ENCODE assay signal across 18 cellular contexts in genomic region chr1:201291917-201292316, GRCh38. TPM values are rescaled to one million over a fixed set of nuclear protein-coding genes. Genes with fewer than 3 reads are reported as not detected.
"Had no signal": no experiment of that assay in that cellular context is flagged by ENCODE, and none has a peak within 500 bp of the region (broad histone marks: within the 10 kb centered on the region; RNA-seq: fewer than 3 reads in every experiment).

No MANE protein-coding gene starts in this region.

- H3K27ac Mint-ChIP-seq: activated naive CD8-positive, alpha-beta T cell treated with anti-CD3 and anti-CD28 coated beads for 36 hours; dendritic cell treated with granulocyte-macrophage colony-stimulating factor and Interleukin-4, amounts not matched to agents 40 ng/mL and 50 ng/mL, for 4 days; natural killer cell; stimulated activated memory B cell treated with anti-CD40 and anti-IgM and Interleukin-4, amounts not matched to agents 10 μg/mL and 1 μg/mL and 100 μg/mL, for 72 hours; T-helper 17 cell; WTC11 had no signal

- H3K27ac ChIP-seq: brain microvascular endothelial cell, neutrophil, tibial artery had no signal

- H3K36me3 ChIP-seq: brain microvascular endothelial cell, neutrophil, tibial artery had no signal

- H3K9me3 ChIP-seq: neutrophil, tibial artery had no signal

- H3K27me3 ChIP-seq: brain microvascular endothelial cell had no signal

- DNase-seq: activated CD4-positive, alpha-beta T cell treated with anti-CD3 and anti-CD28 coated beads for 48 hours; activated gamma-delta T cell treated with Interleukin-2 at 50 U/mL for 16 hours; activated naive CD8-positive, alpha-beta T cell treated with anti-CD3 and anti-CD28 coated beads for 36 hours; amygdala; brain microvascular endothelial cell; effector memory CD4-positive, alpha-beta T cell; hippocampal formation; kidney; left ventricle myocardium superior; mesenchymal stem cell; natural killer cell; stimulated activated CD4-positive, alpha-beta T cell treated with anti-CD3 and anti-CD28 coated beads, Interleukin-2, amount 100 ng/mL, for 48 hours; T-helper 17 cell; tibial artery had no signal

- H3K9me3 Mint-ChIP-seq: activated naive CD8-positive, alpha-beta T cell treated with anti-CD3 and anti-CD28 coated beads for 36 hours; dendritic cell treated with granulocyte-macrophage colony-stimulating factor and Interleukin-4, amounts not matched to agents 40 ng/mL and 50 ng/mL, for 4 days; natural killer cell; stimulated activated memory B cell treated with anti-CD40 and anti-IgM and Interleukin-4, amounts not matched to agents 10 μg/mL and 1 μg/mL and 100 μg/mL, for 72 hours; WTC11 had no signal

- H3K4me3 ChIP-seq: tibial artery had no signal

- H3K4me3 Mint-ChIP-seq: activated naive CD8-positive, alpha-beta T cell treated with anti-CD3 and anti-CD28 coated beads for 36 hours; dendritic cell treated with granulocyte-macrophage colony-stimulating factor and Interleukin-4, amounts not matched to agents 40 ng/mL and 50 ng/mL, for 4 days; natural killer cell; stimulated activated memory B cell treated with anti-CD40 and anti-IgM and Interleukin-4, amounts not matched to agents 10 μg/mL and 1 μg/mL and 100 μg/mL, for 72 hours; T-helper 17 cell; WTC11 had no signal

- H3K4me1 Mint-ChIP-seq: activated naive CD8-positive, alpha-beta T cell treated with anti-CD3 and anti-CD28 coated beads for 36 hours; natural killer cell; stimulated activated memory B cell treated with anti-CD40 and anti-IgM and Interleukin-4, amounts not matched to agents 10 μg/mL and 1 μg/mL and 100 μg/mL, for 72 hours had no signal

- H3K36me3 Mint-ChIP-seq: activated naive CD8-positive, alpha-beta T cell treated with anti-CD3 and anti-CD28 coated beads for 36 hours; natural killer cell; stimulated activated memory B cell treated with anti-CD40 and anti-IgM and Interleukin-4, amounts not matched to agents 10 μg/mL and 1 μg/mL and 100 μg/mL, for 72 hours; WTC11 had no signal

RNA-seq across cellular contexts. Expression of gene PKP1, which starts 8.6 kb away (rescaled TPM):
- total RNA-seq: natural killer cell, T-helper 17 cell had no signal
